Comparison of ENCODE assay signal across 23 cellular contexts in the genomic region with DNA sequence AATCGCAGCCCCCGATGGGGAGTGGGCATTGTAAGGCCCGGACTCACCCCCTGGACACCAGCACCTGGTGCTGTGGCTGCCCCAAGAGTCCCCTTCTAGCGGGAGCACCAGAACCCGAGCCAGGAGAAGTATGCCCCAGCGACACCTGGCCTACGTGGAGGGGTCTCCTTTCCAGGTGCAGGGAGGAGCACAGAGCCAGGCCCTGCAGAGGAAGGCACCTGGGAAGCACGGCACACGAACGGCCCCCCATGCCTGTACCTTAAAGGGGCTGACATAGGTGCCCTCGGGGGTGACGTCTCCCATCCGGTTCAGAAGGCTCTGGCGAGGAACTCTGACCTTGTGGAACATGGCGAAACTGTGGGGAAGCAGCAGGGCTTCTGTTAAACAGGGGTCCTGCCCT. TPM values are rescaled to one million over a fixed set of nuclear protein-coding genes. Genes with fewer than 3 reads are reported as not detected.
DNase-seq lines count a peak whose midpoint lies in the region; ATAC-seq, FAIRE-seq and TF ChIP-seq lines count a peak whose summit lies in the region.
"Had no signal": no experiment of that assay in that cellular context is flagged by ENCODE, and none has a peak within 500 bp of the region (broad histone marks: within the 10 kb centered on the region; RNA-seq: fewer than 3 reads in every experiment).

No MANE protein-coding gene starts in this region.

- no peak overlapping the region for H3K4me3 Mint-ChIP-seq in H9
- H3K4me3 Mint-ChIP-seq: CD4-positive, CD25-positive, alpha-beta regulatory T cell; CD8-positive, alpha-beta memory T cell; IgD-negative memory B cell had no signal

- H3K23me2 ChIP-seq in H9 (ENCODE audit: insufficient read length, low read depth, low read length, poor library complexity, severe bottlenecking) = no peaks in the 10 kb centered on the region
- H3K23me2 ChIP-seq in H1 (ENCODE audit: low read depth, low read length) = no peaks in the 10 kb centered on the region

- H2BK120ac ChIP-seq in H9 (ENCODE audit: low read depth, low read length, poor library complexity, severe bottlenecking) = no peak overlapping the region
- no peak overlapping the region for H2BK120ac ChIP-seq in H1 (replicated peaks; ENCODE audit: low read depth, low read length)
- H2BK120ac ChIP-seq in neuronal stem cell (ENCODE audit: low read depth, low read length) = no peak overlapping the region

- H3K56ac ChIP-seq in H9 (ENCODE audit: insufficient read length, low read depth, low read length) = no peak overlapping the region
- H3K56ac ChIP-seq in H1 (replicated peaks; ENCODE audit: insufficient read length, low read depth, low read length) = no peak overlapping the region

- H3K9me3 ChIP-seq in H9 (ENCODE audit: control insufficient read depth, low read depth, low read length) = no peaks in the 10 kb centered on the region
- H3K9me3 ChIP-seq in H1 (ENCODE audit: insufficient read depth in 2 of 2, low read depth in 1 of 2, low read length in 1 of 2) = no peaks in the 10 kb centered on the region
- H3K9me3 ChIP-seq in neuronal stem cell (replicated peaks in 1 of 2; ENCODE audit: control insufficient read depth in 2 of 2, insufficient read depth in 1 of 2, low read depth in 1 of 2, low read length in 2 of 2) = no peaks in the 10 kb centered on the region

- no peaks in the 10 kb centered on the region; a peak in 1 of 5 replicates for H3K9me3 Mint-ChIP-seq in H9
- H3K9me3 Mint-ChIP-seq: CD8-positive, alpha-beta memory T cell; IgD-negative memory B cell had no signal

- CTCF ChIA-PET in H1 (lab: Charles Lee; ENCODE audit: partially characterized antibody) = interaction anchor here (1.0 to 10.4 kb wide), 8 partner anchors 9 to 132 kb away, joined by 3 to 94 read pairs (median 4); no protein-coding TSS in a partner anchor

- H2AFZ ChIP-seq in H9 (ENCODE audit: low read length) = no peak overlapping the region
- no peak overlapping the region for H2AFZ ChIP-seq in H1 (ENCODE audit: low read length)
- no peak overlapping the region for H2AFZ ChIP-seq in neuronal stem cell (ENCODE audit: low read length)
- H2AFZ ChIP-seq: GM23248 had no signal

- no peak overlapping the region for H3K4ac ChIP-seq in H9 (ENCODE audit: low read depth, low read length)
- peak overlapping the region; percentile 62 for H3K4ac ChIP-seq in H1 (replicated peaks; ENCODE audit: insufficient read length, low read depth, low read length)
- no peak overlapping the region for H3K4ac ChIP-seq in neuronal stem cell (ENCODE audit: low read length)

- no peak overlapping the region for H3K18ac ChIP-seq in H9 (ENCODE audit: insufficient read length, low read depth, low read length)
- H3K18ac ChIP-seq in H1 (ENCODE audit: extremely low read depth, low read length) = no peak overlapping the region
- peak overlapping the region; percentile 80 for H3K18ac ChIP-seq in neuronal stem cell (ENCODE audit: low read length)

- no peak overlapping the region for H2BK12ac ChIP-seq in H9 (ENCODE audit: insufficient read length, low read depth, low read length)
- no peak overlapping the region for H2BK12ac ChIP-seq in H1 (ENCODE audit: low read depth, low read length)
- H2BK12ac ChIP-seq in neuronal stem cell (ENCODE audit: low read length) = peak overlapping the region; percentile 82

- H3K79me1 ChIP-seq in H9 (ENCODE audit: insufficient read depth, low read depth, low read length, poor library complexity, severe bottlenecking) (no peaks in the 10 kb centered on the region), H1 (ENCODE audit: low read depth, low read length) (no peaks in the 10 kb centered on the region), neuronal stem cell (ENCODE audit: low read depth, low read length) (peaks cover 2% of the 10 kb centered on the region)

- no peak for TF ChIP-seq RAD21 in H1 (IDR thresholded peaks at IDR 0.05 in 1 of 2, conservative IDR thresholded peaks at IDR 0.05 in 1 of 2; ENCODE audit: low read depth in 2 of 2, low read length in 2 of 2)

- H3K9ac ChIP-seq in H9 (ENCODE audit: extremely low read depth, insufficient read length, low read length) (no peak overlapping the region), H1 (replicated peaks in 1 of 4; ENCODE audit: extremely low read depth in 1 of 4, low read depth in 3 of 4, low read length in 3 of 4) (no peak overlapping the region), neuronal stem cell (ENCODE audit: low read depth, low read length, poor library complexity) (no peak overlapping the region)
- H3K9ac ChIP-seq: GM23248 had no signal

- H3K4me2 ChIP-seq in H9 (ENCODE audit: insufficient read depth, insufficient read length, low read length) (no peak overlapping the region), H1 (ENCODE audit: insufficient read depth in 1 of 2, low read depth in 2 of 2, low read length in 2 of 2) (no peak overlapping the region), neuronal stem cell (ENCODE audit: insufficient read depth, low read length, poor library complexity, severe bottlenecking) (no peak overlapping the region)

- no peak overlapping the region for H2AK5ac ChIP-seq in H9 (ENCODE audit: insufficient read length, low read length)
- H2AK5ac ChIP-seq in H1 (ENCODE audit: low read depth, low read length) = peak overlapping the region; percentile 56; the same call in 1 of the 2 replicates
- peak overlapping the region; percentile 61 for H2AK5ac ChIP-seq in neuronal stem cell (ENCODE audit: low read depth, low read length)

- H4K8ac ChIP-seq in H9 (replicated peaks; ENCODE audit: insufficient read length, low read depth, low read length) = no peak overlapping the region
- peak overlapping the region; percentile 32; the same call in 1 of the 2 replicates for H4K8ac ChIP-seq in H1 (ENCODE audit: extremely low read depth, insufficient read depth, low read length)
- H4K8ac ChIP-seq in neuronal stem cell (ENCODE audit: low read depth, low read length) = no peak overlapping the region

- intact Hi-C loops in left cardiac atrium (cut with DNase I) = no loop called here

- H3K4me3 ChIP-seq in H1 (ENCODE audit: extremely low read depth in 1 of 4, insufficient read depth in 2 of 4, low read depth in 3 of 4, low read length in 4 of 4) = no peak overlapping the region
- H3K4me3 ChIP-seq in neuronal stem cell (ENCODE audit: low read length in 2 of 2) = peak overlapping the region in 1 of 2 donors; percentile 16
- H3K4me3 ChIP-seq: GM23248 had no signal

- peaks cover 6 to 9% (median 8%) of the 10 kb centered on the region in 3 experiments; a peak in 3 of 7 replicates for H3K36me3 Mint-ChIP-seq in H9 (ENCODE audit: insufficient read depth in 1 of 3, low read depth in 3 of 3)

- no CpG with 5 or more reads among the region's 15 CpGs for WGBS in H9 (ENCODE audit: extremely low coverage, insufficient read length, low lambda C conversion rate)
- WGBS in H1 (ENCODE audit: extremely low coverage in 1 of 2, insufficient coverage in 1 of 2, insufficient read length in 1 of 2, insufficient replicate concordance in 2 of 2, low coverage in 1 of 2, low lambda C conversion rate in 2 of 2, missing lambda C conversion rate in 1 of 2), 2 experiments = 88% methylated on average over 13 of the region's 15 CpGs; no CpG with 5 or more reads in 1 of the 2 experiments
- WGBS in neuronal stem cell (ENCODE audit: extremely low coverage in 2 of 2, insufficient read length in 2 of 2, insufficient replicate concordance in 1 of 2), 2 donors = no CpG with 5 or more reads among the region's 15 CpGs

- H4K91ac ChIP-seq in H9 (ENCODE audit: insufficient read length, low read depth, low read length) (no peak overlapping the region), H1 (replicated peaks; ENCODE audit: insufficient read length, low read length) (peak overlapping the region; percentile 78), neuronal stem cell (ENCODE audit: low read depth, low read length, poor library complexity) (no peak overlapping the region)

- H3K23ac ChIP-seq in H9 (ENCODE audit: insufficient read length, low read depth, low read length) = no peak overlapping the region
- no peak overlapping the region for H3K23ac ChIP-seq in H1 (ENCODE audit: insufficient read length)
- peak overlapping the region; percentile 23 for H3K23ac ChIP-seq in neuronal stem cell (ENCODE audit: low read depth, low read length, poor library complexity)

- DNase-seq in H9 (no peak), H1 (ENCODE audit: low read depth in 1 of 2, low spot score in 2 of 2) (no peak), neuronal stem cell (ENCODE audit: low spot score) (no peak), left cardiac atrium (no peak), NCI-H1105 (lab: John Stamatoyannopoulos, UW) (no peak), AML-193 (lab: John Stamatoyannopoulos, UW) (no peak), OCI-M2 (lab: John Stamatoyannopoulos, UW; ENCODE audit: unreplicated experiment) (no peak)
- DNase-seq: ACHN; C1 segment of cervical spinal cord; CD4-positive, CD25-positive, alpha-beta regulatory T cell; CD8-positive, alpha-beta memory T cell; COR-L47; DMS 273 treated with DMSO at 0.1 percent for 48 hours; DMS53; DND-41; GM23248; H7; KBM-7 had no signal

- H3K27ac ChIP-seq in H9 (ENCODE audit: insufficient read length, low read depth, low read length) (no peak overlapping the region), H1 (ENCODE audit: low read depth, low read length) (no peak overlapping the region), neuronal stem cell (replicated peaks; ENCODE audit: low read length) (no peak overlapping the region)
- H3K27ac ChIP-seq: GM23248 had no signal

- H2BK15ac ChIP-seq in H9 (ENCODE audit: low read depth, low read length) (no peak overlapping the region), H1 (ENCODE audit: low read length) (no peak overlapping the region), neuronal stem cell (ENCODE audit: low read length) (peak overlapping the region; percentile 84)

- TF ChIP-seq EP300 in H1 (IDR thresholded peaks at IDR 0.05; ENCODE audit: borderline replicate concordance in 1 of 2, low read depth in 2 of 2, low read length in 2 of 2) = no peak

- no peaks in the 10 kb centered on the region for H3K36me3 ChIP-seq in H1 (ENCODE audit: control insufficient read depth in 2 of 4, insufficient read depth in 4 of 4, low read length in 3 of 4)
- H3K36me3 ChIP-seq in neuronal stem cell (replicated peaks in 1 of 2; ENCODE audit: control insufficient read depth in 2 of 2, insufficient read depth in 2 of 2, low read length in 2 of 2) = peaks cover 1 to 3% of the 10 kb centered on the region in 2 donors

- H3K14ac ChIP-seq in H9 (ENCODE audit: insufficient read depth, low read length) = no peak overlapping the region
- H3K14ac ChIP-seq in H1 (ENCODE audit: insufficient read length) = no peak overlapping the region
- no peak overlapping the region for H3K14ac ChIP-seq in neuronal stem cell (ENCODE audit: low read length)

- ATAC-seq in left cardiac atrium = no peak
- ATAC-seq: HepG2 had no signal

- no peak for TF ChIP-seq POLR2A in H1 (IDR thresholded peaks at IDR 0.05; ENCODE audit: control extremely low read depth in 1 of 2, low read depth in 2 of 2, low read length in 2 of 2)

- no peak for FAIRE-seq in H1 (lab: Jason Lieb, UNC)
- FAIRE-seq: A204.1, G401.6, GM12891, HepG2 had no signal

- H2BK5ac ChIP-seq in H9 (ENCODE audit: insufficient read length, low read length) (no peak overlapping the region), H1 (ENCODE audit: low read depth, low read length) (no peak overlapping the region), neuronal stem cell (ENCODE audit: low read length) (no peak overlapping the region)

- peaks cover 16 to 26% of the 10 kb centered on the region in 2 experiments for H3K4me1 Mint-ChIP-seq in H9
- H3K4me1 Mint-ChIP-seq: CD8-positive, alpha-beta memory T cell had no signal

- H3K27ac Mint-ChIP-seq in H9 = peak overlapping the region; percentile 70 to 88 (median 83); a peak in 4 of 7 replicates

- POLR2A ChIA-PET in H1 (lab: Charles Lee; ENCODE audit: partially characterized antibody) = interaction anchor here (1.0 to 1.3 kb wide), 2 partner anchors 9 to 80 kb away, joined by 3 read pairs; no protein-coding TSS in a partner anchor

- H3T11ph ChIP-seq in H9 (ENCODE audit: low read length) = no peak overlapping the region

- H4K5ac ChIP-seq in H9 (ENCODE audit: insufficient read length, low read depth, low read length) (no peak overlapping the region), H1 (ENCODE audit: insufficient read length, low read depth, low read length) (no peak overlapping the region)

- TF ChIP-seq CTCF in H9 (conservative IDR thresholded peaks at IDR 0.05) (no peak), H1 (IDR thresholded peaks at IDR 0.05; ENCODE audit: control extremely low read depth in 1 of 3, insufficient read depth in 1 of 3, low read depth in 1 of 3, low read length in 3 of 3) (no peak)

- H3K4me1 ChIP-seq in H9 (ENCODE audit: insufficient read depth, low read length) = peaks cover 3% of the 10 kb centered on the region; the same call in 1 of the 2 replicates
- peaks cover 0 to 8% (median 6%) of the 10 kb centered on the region in 4 experiments; a peak in 6 of 7 replicates for H3K4me1 ChIP-seq in H1 (replicated peaks in 1 of 4; ENCODE audit: control insufficient read depth in 3 of 4, insufficient read depth in 4 of 4, low read length in 3 of 4)
- H3K4me1 ChIP-seq in neuronal stem cell (ENCODE audit: control insufficient read depth in 2 of 2, insufficient read depth in 1 of 2, low read depth in 1 of 2, low read length in 2 of 2) = peaks cover 9 to 12% of the 10 kb centered on the region in 2 donors

- no peaks in the 10 kb centered on the region for H3K27me3 Mint-ChIP-seq in H9 (ENCODE audit: low read depth)
- H3K27me3 Mint-ChIP-seq: CD4-positive, CD25-positive, alpha-beta regulatory T cell; CD8-positive, alpha-beta memory T cell; IgD-negative memory B cell had no signal

- no peaks in the 10 kb centered on the region for H3K79me2 ChIP-seq in H9 (ENCODE audit: insufficient read depth, low read length)
- no peaks in the 10 kb centered on the region for H3K79me2 ChIP-seq in H1 (ENCODE audit: control insufficient read depth in 1 of 2, insufficient read depth in 2 of 2, low read length in 2 of 2)

- no peaks in the 10 kb centered on the region for H3K27me3 ChIP-seq in H9 (ENCODE audit: insufficient read depth, low read length)
- H3K27me3 ChIP-seq in H1 (replicated peaks in 1 of 4; ENCODE audit: control insufficient read depth in 3 of 4, extremely low read depth in 1 of 4, insufficient read depth in 3 of 4, low read length in 3 of 4) = no peaks in the 10 kb centered on the region
- no peaks in the 10 kb centered on the region for H3K27me3 ChIP-seq in neuronal stem cell (ENCODE audit: control insufficient read depth in 3 of 3, insufficient read depth in 3 of 3, low read depth in 1 of 3, low read length in 3 of 3)

- H4K20me1 ChIP-seq in H9 (ENCODE audit: control insufficient read depth, insufficient read depth, insufficient read length) = no peaks in the 10 kb centered on the region
- no peaks in the 10 kb centered on the region for H4K20me1 ChIP-seq in H1 (replicated peaks in 1 of 2; ENCODE audit: control insufficient read depth in 1 of 2, insufficient read depth in 2 of 2, low read length in 2 of 2)

- H2BK20ac ChIP-seq in H9 (ENCODE audit: low read depth, low read length, poor library complexity, severe bottlenecking) (no peak overlapping the region), H1 (ENCODE audit: low read length) (no peak overlapping the region)

RNA-seq across cellular contexts. Expression of gene ACOX3, which starts 41.2 kb away (rescaled TPM):
- total RNA-seq in H9 (2021) (13.1 and 13.8 TPM in 2 replicates), left cardiac atrium (10 to 100 TPM; 32.8 to 66.1 TPM)
- total RNA-seq in H1 (2021; fragmentation: NEBNext Ultra II Directional; extraction: Animal tissue kit (Norgen Biotek cat#: 25700)) = 9.9 and 10.2 TPM in 2 replicates
- polyA plus RNA-seq in H1 (2011; rRNA removed) = 2.5 and 4.3 TPM in 2 replicates
- polyA plus RNA-seq in H1 (2011; cell fraction: cytosol; rRNA removed) = 3.5 TPM
- polyA plus RNA-seq in H1 (2011; cell fraction: nucleus; rRNA removed) = 4.9 TPM
- polyA plus RNA-seq in H1 (2012, experiment 1 of 2) = 5.7 to 10.4 TPM (median 7.9 TPM) in 4 replicates
- polyA plus RNA-seq in H1 (2012, experiment 2 of 2) = 8.1 TPM
- 6.0 TPM for polyA plus RNA-seq in H1 (2013, experiment 1 of 2)
- 5.7 TPM for polyA plus RNA-seq in H1 (2013, experiment 2 of 2)
- polyA minus RNA-seq in H1 (2011; rRNA and poly(A)+ RNA removed) = 5.4 and 9.0 TPM in 2 replicates
- 2.1 TPM for polyA minus RNA-seq in H1 (2011; cell fraction: cytosol; rRNA and poly(A)+ RNA removed)
- 5.4 TPM for polyA minus RNA-seq in H1 (2011; cell fraction: nucleus; rRNA and poly(A)+ RNA removed)
- 7.3 TPM for polyA plus RNA-seq in neuronal stem cell (2013, experiment 1 of 2)
- polyA plus RNA-seq in neuronal stem cell (2013, experiment 2 of 2) = 8.3 TPM

RNA-seq across cellular contexts. Expression of gene TRMT44, which starts 41.3 kb away (rescaled TPM):
- 22.8 and 28.3 TPM in 2 replicates for total RNA-seq in H9 (2021)
- total RNA-seq in H1 (2021; fragmentation: NEBNext Ultra II Directional; extraction: Animal tissue kit (Norgen Biotek cat#: 25700)) = 20.1 and 23.9 TPM in 2 replicates
- polyA plus RNA-seq in H1 (2011; rRNA removed) = 8.6 and 11.6 TPM in 2 replicates
- 10.6 TPM for polyA plus RNA-seq in H1 (2011; cell fraction: cytosol; rRNA removed)
- 37.2 TPM for polyA plus RNA-seq in H1 (2011; cell fraction: nucleus; rRNA removed)
- 9.3 to 14.4 TPM (median 11.8 TPM) in 4 replicates for polyA plus RNA-seq in H1 (2012, experiment 1 of 2)
- 5.4 TPM for polyA plus RNA-seq in H1 (2012, experiment 2 of 2)
- 7.4 TPM for polyA plus RNA-seq in H1 (2013, experiment 1 of 2)
- polyA plus RNA-seq in H1 (2013, experiment 2 of 2) = 7.0 TPM
- polyA minus RNA-seq in H1 (2011; rRNA and poly(A)+ RNA removed) = 14.1 and 18.0 TPM in 2 replicates
- polyA minus RNA-seq in H1 (2011; cell fraction: cytosol; rRNA and poly(A)+ RNA removed) = 19.2 TPM
- 52.7 TPM for polyA minus RNA-seq in H1 (2011; cell fraction: nucleus; rRNA and poly(A)+ RNA removed)
- polyA plus RNA-seq in neuronal stem cell (2013, experiment 1 of 2) = 5.4 TPM
- 4.4 TPM for polyA plus RNA-seq in neuronal stem cell (2013, experiment 2 of 2)
- 10 to 100 TPM in 1 of 2 donors, 1 to 10 TPM in 1; 8.8 to 13.6 TPM for total RNA-seq in left cardiac atrium
